In the genomic region with DNA sequence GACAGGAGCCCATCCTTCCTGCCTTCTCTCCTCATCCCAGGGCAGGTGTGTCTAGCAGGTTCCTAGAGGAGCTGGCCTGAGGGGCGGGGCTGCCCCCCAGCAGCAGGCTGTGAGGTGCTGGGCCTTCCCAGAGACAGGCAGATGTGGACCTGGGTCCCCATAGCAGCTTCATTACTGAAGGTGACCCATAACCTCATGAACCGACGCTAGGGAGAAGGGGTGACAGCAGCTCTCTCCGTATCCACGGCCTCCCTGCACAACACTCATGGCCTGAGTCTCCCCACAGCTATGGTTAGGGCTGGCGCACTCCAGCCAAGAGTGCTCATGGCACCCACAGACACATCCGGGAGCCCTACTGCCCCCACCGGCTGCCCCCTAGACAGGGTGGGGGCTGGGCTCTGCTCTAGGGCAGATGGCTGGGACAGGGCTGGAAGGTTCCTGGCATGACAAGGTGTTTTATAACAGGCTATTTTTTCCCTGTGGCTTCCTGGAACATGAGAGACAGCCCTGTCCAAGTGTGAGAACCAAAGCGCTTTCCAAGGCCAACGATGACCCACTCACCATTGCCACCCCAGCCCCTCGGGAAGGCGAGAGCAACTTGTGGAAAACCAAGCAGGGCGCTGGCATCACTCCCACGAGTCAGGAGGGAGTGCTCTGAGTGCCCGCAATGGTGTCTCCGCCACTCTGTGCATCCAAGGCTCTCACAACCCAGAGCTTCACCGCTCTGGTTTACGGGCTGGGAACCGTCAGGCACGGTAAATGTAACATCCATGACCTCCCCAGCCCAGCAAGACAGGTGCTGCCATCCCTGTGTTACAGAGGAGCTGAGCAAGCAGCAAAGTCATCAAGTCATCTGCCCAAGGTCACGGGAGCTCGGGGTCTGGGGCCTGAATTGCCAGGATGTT, we compare ENCODE assay signal across 21 cellular contexts.
"Had no signal": no experiment of that assay in that cellular context is flagged by ENCODE, and none has a peak within 500 bp of the region (broad histone marks: within the 10 kb centered on the region; RNA-seq: fewer than 3 reads in every experiment).

No MANE protein-coding gene starts in this region.

- H3K9me3 ChIP-seq: esophagus muscularis mucosa, prostate gland, right lobe of liver, stomach, vagina had no signal

- ATAC-seq: left colon; right lobe of liver; stimulated activated effector memory CD8-positive, alpha-beta T cell treated with anti-CD3 and anti-CD28 coated beads, Interleukin-12 subunit alpha, Interleukin-12 subunit beta, amount 100 ng/mL, for 72 hours had no signal

- H3K4me2 ChIP-seq: hepatocyte had no signal

- H3K79me2 ChIP-seq: hepatocyte had no signal

- DNase-seq: activated CD4-positive, alpha-beta T cell treated with anti-CD3 and anti-CD28 coated beads, Interleukin-2, amount 50 U/mL, for 48 hours; activated naive CD8-positive, alpha-beta T cell treated with anti-CD3 and anti-CD28 coated beads for 36 hours; amygdala; central memory CD4-positive, alpha-beta T cell; cortex of kidney; effector CD4-positive, alpha-beta T cell; left colon; mammary epithelial cell; midbrain; stimulated activated CD4-positive, alpha-beta T cell treated with anti-CD3 and anti-CD28 coated beads, Interleukin-4, amount 100 ng/mL, for 24 hours; stomach; SW 1271; T-helper 2 cell; trophoblast cell had no signal

- H3K27me3 ChIP-seq: esophagus muscularis mucosa, hepatocyte, right lobe of liver, stomach, vagina had no signal

- H3K27ac ChIP-seq: esophagus muscularis mucosa, hepatocyte, prostate gland, right lobe of liver, vagina had no signal

- H3K36me3 ChIP-seq: right lobe of liver had no signal

- FAIRE-seq: endothelial cell of umbilical vein had no signal

- H3K4me3 ChIP-seq: esophagus muscularis mucosa, hepatocyte, prostate gland, right lobe of liver, stomach, vagina had no signal

- H2AFZ ChIP-seq: hepatocyte had no signal

- H3K4me1 ChIP-seq: prostate gland, vagina had no signal
